In the genomic region with DNA sequence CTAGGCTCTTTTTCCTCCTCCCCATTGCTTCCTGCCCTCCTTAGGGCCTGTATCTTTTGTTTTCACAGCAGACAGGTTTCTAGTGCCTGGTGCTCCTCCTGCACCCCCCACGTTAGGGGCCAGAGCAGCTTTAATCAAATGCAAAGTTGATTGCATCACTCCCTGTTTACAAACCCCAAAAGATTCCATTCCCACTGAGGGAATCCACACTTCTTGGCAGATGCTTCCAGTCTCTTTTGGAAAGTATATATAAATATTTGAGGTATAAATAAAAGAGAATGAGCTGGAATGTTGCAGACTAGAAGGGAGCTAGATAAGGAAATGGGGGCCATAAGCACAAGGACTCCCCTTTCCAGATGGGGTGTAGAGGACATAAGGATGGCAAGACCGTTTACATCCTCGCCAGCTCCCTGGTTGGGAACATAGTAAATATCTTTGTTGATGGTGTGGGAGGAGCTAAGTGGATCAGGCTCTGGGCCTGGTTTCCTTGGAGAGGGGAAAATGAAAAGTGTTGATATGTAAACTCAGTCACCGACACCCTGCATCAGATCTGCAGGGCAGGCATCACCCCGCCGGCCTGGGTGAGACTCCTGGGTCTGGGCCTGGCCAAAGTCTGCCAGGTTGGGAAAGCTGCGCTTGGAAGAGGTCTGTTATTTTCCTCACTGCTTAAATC, we compare ENCODE assay signal across 11 cellular contexts. TPM values are rescaled to one million over a fixed set of nuclear protein-coding genes. Genes with fewer than 3 reads are reported as not detected.
DNase-seq lines count a peak whose midpoint lies in the region; ATAC-seq lines count a peak whose summit lies in the region.
"Had no signal": no experiment of that assay in that cellular context is flagged by ENCODE, and none has a peak within 500 bp of the region (broad histone marks: within the 10 kb centered on the region; RNA-seq: fewer than 3 reads in every experiment).

No MANE protein-coding gene starts in this region.

- no peaks in the 10 kb centered on the region for H3K4me1 Mint-ChIP-seq in activated naive CD4-positive, alpha-beta T cell treated with anti-CD3 and anti-CD28 coated beads for 36 hours (ENCODE audit: low read depth)

- no peaks in the 10 kb centered on the region for H3K9me3 ChIP-seq in subcutaneous abdominal adipose tissue (ENCODE audit: control insufficient read depth in 5 of 5, low read length in 5 of 5)

- peaks cover 8% of the 10 kb centered on the region for H3K36me3 Mint-ChIP-seq in activated naive CD4-positive, alpha-beta T cell treated with anti-CD3 and anti-CD28 coated beads for 36 hours (ENCODE audit: low read depth)

- peak; percentile 89 for DNase-seq in H7
- DNase-seq in astrocyte of the hippocampus (ENCODE audit: low read depth, low spot score), result peak; percentile 81
- DNase-seq in iPS-NIHi11 (ENCODE audit: low spot score), result peak; percentile 67
- no peak for DNase-seq in activated naive CD4-positive, alpha-beta T cell treated with anti-CD3 and anti-CD28 coated beads for 36 hours
- DNase-seq in activated CD8-positive, alpha-beta memory T cell treated with anti-CD3 and anti-CD28 coated beads for 24 hours, result no peak
- DNase-seq: activated effector memory CD4-positive, alpha-beta T cell treated with anti-CD3 and anti-CD28 coated beads, Interleukin-2, amount 50 U/mL, for 16 hours; immature natural killer cell had no signal

- H3K27me3 ChIP-seq in H7 (ENCODE audit: control insufficient read depth, insufficient read depth, low read length), result peaks cover 3% of the 10 kb centered on the region; the same call in 1 of the 2 replicates
- peaks cover 0 to 10% (median 4%) of the 10 kb centered on the region in 5 donors for H3K27me3 ChIP-seq in subcutaneous abdominal adipose tissue (ENCODE audit: control insufficient read depth in 5 of 5, insufficient read depth in 4 of 5, low read length in 5 of 5)

- CTCF ChIA-PET in activated naive CD4-positive, alpha-beta T cell treated with anti-CD3 and anti-CD28 coated beads for 36 hours (lab: Charles Lee), result interaction anchor here (0.6 to 1.4 kb wide), 2 partner anchors 9 to 21 kb away, joined by 4 to 7 read pairs; no protein-coding TSS in a partner anchor

- no peaks in the 10 kb centered on the region for H3K9me3 Mint-ChIP-seq in activated naive CD4-positive, alpha-beta T cell treated with anti-CD3 and anti-CD28 coated beads for 36 hours
- H3K9me3 Mint-ChIP-seq: immature natural killer cell had no signal

- ATAC-seq in GM19395 (IDR thresholded peaks at IDR 0.05; ENCODE audit: unreplicated experiment) (no peak), GM21619 (IDR thresholded peaks at IDR 0.05; ENCODE audit: unreplicated experiment) (no peak)

- H3K27ac ChIP-seq in subcutaneous abdominal adipose tissue (ENCODE audit: low read depth, low read length), result peak overlapping the region; percentile 41
- H3K27ac ChIP-seq: KMS-11 had no signal

- H3K4me1 ChIP-seq in subcutaneous abdominal adipose tissue (ENCODE audit: control insufficient read depth in 5 of 5, insufficient read depth in 5 of 5, low read length in 5 of 5), result peaks cover 5 to 55% (median 54%) of the 10 kb centered on the region in 5 donors

- peaks cover 21% of the 10 kb centered on the region for H3K36me3 ChIP-seq in H7 (replicated peaks; ENCODE audit: control insufficient read depth, insufficient read depth, low read length)
- peaks cover 0 to 37% (median 18%) of the 10 kb centered on the region in 5 donors for H3K36me3 ChIP-seq in subcutaneous abdominal adipose tissue (ENCODE audit: control insufficient read depth in 5 of 5, insufficient read depth in 5 of 5, low read length in 5 of 5)

- intact Hi-C loops in activated naive CD4-positive, alpha-beta T cell treated with anti-CD3 and anti-CD28 coated beads for 36 hours (cut with micrococcal nuclease), result no loop called here

- H3K4me3 Mint-ChIP-seq in activated naive CD4-positive, alpha-beta T cell treated with anti-CD3 and anti-CD28 coated beads for 36 hours, result no peak overlapping the region
- H3K4me3 Mint-ChIP-seq: immature natural killer cell had no signal

- H3K27me3 Mint-ChIP-seq in activated naive CD4-positive, alpha-beta T cell treated with anti-CD3 and anti-CD28 coated beads for 36 hours (ENCODE audit: low read depth), result peaks cover 8% of the 10 kb centered on the region

- H3K4me3 ChIP-seq in H7 (ENCODE audit: insufficient read depth, low read depth, low read length) (no peak overlapping the region), subcutaneous abdominal adipose tissue (ENCODE audit: low read depth in 1 of 5, low read length in 5 of 5) (no peak overlapping the region)

- H3K27ac Mint-ChIP-seq in activated naive CD4-positive, alpha-beta T cell treated with anti-CD3 and anti-CD28 coated beads for 36 hours, result no peak overlapping the region

- peak overlapping the region in 1 of 5 donors; percentile 10 for H3K9ac ChIP-seq in subcutaneous abdominal adipose tissue (ENCODE audit: low read length in 5 of 5)
- H3K9ac ChIP-seq: KMS-11 had no signal

RNA-seq across cellular contexts. Expression of a gene that starts 6.2 kb away (rescaled TPM):
- total RNA-seq in H7 (2014; rRNA removed; shearing (Covaris generic)), result 198 and 223 TPM in 2 replicates
- total RNA-seq in activated naive CD4-positive, alpha-beta T cell treated with anti-CD3 and anti-CD28 coated beads for 36 hours, result not detected

RNA-seq across cellular contexts. Expression of a gene that starts 11.9 kb away (rescaled TPM):
- total RNA-seq in H7 (2014; rRNA removed; shearing (Covaris generic)), result 0.73 and 3.2 TPM in 2 replicates
- total RNA-seq in activated naive CD4-positive, alpha-beta T cell treated with anti-CD3 and anti-CD28 coated beads for 36 hours, result 1 to 10 TPM; 3.1 to 3.4 TPM

RNA-seq across cellular contexts. Expression of a gene that starts 12.1 kb away (rescaled TPM):
- total RNA-seq in H7 (2014; rRNA removed; shearing (Covaris generic)), result 38.3 and 39.4 TPM in 2 replicates
- total RNA-seq in activated naive CD4-positive, alpha-beta T cell treated with anti-CD3 and anti-CD28 coated beads for 36 hours, result 10 to 100 TPM; 10.3 to 13.3 TPM

RNA-seq across cellular contexts. Expression of a gene that starts 33.4 kb away (rescaled TPM):
- total RNA-seq in H7 (2014; rRNA removed; shearing (Covaris generic)), result 149 and 155 TPM in 2 replicates
- total RNA-seq in activated naive CD4-positive, alpha-beta T cell treated with anti-CD3 and anti-CD28 coated beads for 36 hours, result 10 to 100 TPM; 45.7 to 49.3 TPM

RNA-seq across cellular contexts. Expression of a gene that starts 43.9 kb away (rescaled TPM):
- 44.2 and 56.7 TPM in 2 replicates for total RNA-seq in H7 (2014; rRNA removed; shearing (Covaris generic))
- total RNA-seq in activated naive CD4-positive, alpha-beta T cell treated with anti-CD3 and anti-CD28 coated beads for 36 hours, result 1 to 10 TPM; 4.5 to 5.2 TPM

Comparison
In these comparisons a context has a peak if more than half of its experiments do, and no peak if none do; other contexts are left out.
1. DNase-seq: peak in H7 (single experiment), astrocyte of the hippocampus (single experiment) and iPS-NIHi11 (single experiment); none in activated naive CD4-positive, alpha-beta T cell treated with anti-CD3 and anti-CD28 coated beads for 36 hours (single experiment) and activated CD8-positive, alpha-beta memory T cell treated with anti-CD3 and anti-CD28 coated beads for 24 hours (single experiment).
2. RNA of a gene that starts 6.2 kb away (total RNA-seq): 198 to 223 TPM in H7; not detected in activated naive CD4-positive, alpha-beta T cell treated with anti-CD3 and anti-CD28 coated beads for 36 hours; every median in the first group is over 100 times any median in the second.